ENCODE assay signal across 24 cellular contexts in the genomic region with DNA sequence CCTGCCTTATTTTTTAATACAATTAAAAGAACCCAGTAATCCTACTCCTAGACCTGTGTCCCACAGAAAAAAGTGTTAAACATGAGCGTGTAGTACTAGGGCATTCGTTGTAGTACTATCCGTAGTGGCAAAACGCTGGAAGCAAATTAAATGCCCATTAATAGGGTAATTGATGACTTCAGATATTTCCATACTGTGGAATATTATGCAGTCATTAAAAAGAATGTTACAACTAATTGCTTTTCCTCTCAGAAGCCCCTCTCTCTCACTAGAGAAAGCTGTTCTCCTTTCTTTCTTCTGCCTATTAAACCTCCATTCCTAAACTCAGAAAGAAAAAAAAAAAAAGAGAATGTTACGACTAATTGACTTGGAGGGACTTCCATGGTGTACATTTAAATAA. TPM values are rescaled to one million over a fixed set of nuclear protein-coding genes. Genes with fewer than 3 reads are reported as not detected.
A peak's percentile ranks its signal among the peaks of the same experiment; 100 is the strongest.
DNase-seq lines count a peak whose midpoint lies in the region; ATAC-seq, FAIRE-seq and TF ChIP-seq lines count a peak whose summit lies in the region.
"Had no signal": no experiment of that assay in that cellular context is flagged by ENCODE, and none has a peak within 500 bp of the region (broad histone marks: within the 10 kb centered on the region; RNA-seq: fewer than 3 reads in every experiment).

No MANE protein-coding gene starts in this region.

- H3K4me1 ChIP-seq in HEK293 (ENCODE audit: control insufficient read depth, insufficient read depth, low read length), result peaks cover 11% of the 10 kb centered on the region
- peaks cover 0 to 5% of the 10 kb centered on the region in 2 experiments; a peak in 2 of 5 replicates for H3K4me1 ChIP-seq in K562 (replicated peaks in 1 of 2; ENCODE audit: control insufficient read depth in 2 of 2, insufficient read depth in 2 of 2, low read length in 2 of 2)
- H3K4me1 ChIP-seq in PC-3 (ENCODE audit: insufficient read depth, low read length), result peaks cover 7% of the 10 kb centered on the region
- H3K4me1 ChIP-seq in suprapubic skin, result peaks cover 19% of the 10 kb centered on the region

- H3K4me2 ChIP-seq in K562 (ENCODE audit: insufficient read depth, low read length), result no peak overlapping the region
- no peak overlapping the region for H3K4me2 ChIP-seq in PC-3 (ENCODE audit: low read length)
- H3K4me2 ChIP-seq: GM23338 had no signal

- H3K4me3 ChIP-seq in HEK293 (ENCODE audit: low read depth, low read length), result no peak overlapping the region
- no peak overlapping the region for H3K4me3 ChIP-seq in K562
- no peak overlapping the region for H3K4me3 ChIP-seq in PC-3 (ENCODE audit: low read length)
- no peak overlapping the region for H3K4me3 ChIP-seq in suprapubic skin
- H3K4me3 ChIP-seq: GM23338 had no signal

- peaks cover 0 to 3% of the 10 kb centered on the region in 2 experiments; a peak in 1 of 3 replicates for H3K36me3 ChIP-seq in HEK293 (ENCODE audit: control insufficient read depth in 2 of 2, insufficient read depth in 1 of 2, low read length in 2 of 2)
- H3K36me3 ChIP-seq in K562 (ENCODE audit: control insufficient read depth, insufficient read depth, low read length), result peaks cover 5% of the 10 kb centered on the region; the same call in 1 of the 3 replicates
- no peaks in the 10 kb centered on the region for H3K36me3 ChIP-seq in PC-3 (ENCODE audit: low read depth, low read length)
- H3K36me3 ChIP-seq in suprapubic skin, result no peaks in the 10 kb centered on the region

- 98% methylated on average over 5 of the region's 5 CpGs for WGBS in K562 (ENCODE audit: insufficient coverage, low coverage, missing lambda C conversion rate)
- WGBS in suprapubic skin, result 96% methylated on average over 5 of the region's 5 CpGs

- ATAC-seq in K562 (no peak), PC-3 (no peak)
- no peak for ATAC-seq in activated naive CD4-positive, alpha-beta T cell treated with anti-CD3 and anti-CD28 coated beads, Interleukin-2, amount 50 U/mL, for 72 hours
- ATAC-seq: GM23338 had no signal

- H3K27me3 ChIP-seq in K562 (ENCODE audit: control insufficient read depth in 2 of 2, insufficient read depth in 2 of 2, low read length in 2 of 2) (no peaks in the 10 kb centered on the region), PC-3 (ENCODE audit: low read length) (no peaks in the 10 kb centered on the region), suprapubic skin (no peaks in the 10 kb centered on the region)

- in situ Hi-C loops in K562 (cut with MboI), result no loop called here

- intact Hi-C loops in K562 (cut with micrococcal nuclease) (no loop called here), PC-3 (cut with micrococcal nuclease) (loop anchor here (5.0 kb wide), 1 partner anchor 91 kb away; no protein-coding TSS in a partner anchor)

- TF ChIP-seq EP300 in K562 (IDR thresholded peaks at IDR 0.05; ENCODE audit: low read length), result no peak
- TF ChIP-seq EP300 in suprapubic skin (IDR thresholded peaks at IDR 0.05), result no peak

- H3K79me2 ChIP-seq in K562 (ENCODE audit: control insufficient read depth, insufficient read depth, low read length), result peaks cover 33% of the 10 kb centered on the region
- peaks cover 10% of the 10 kb centered on the region; the same call in 1 of the 2 replicates for H3K79me2 ChIP-seq in PC-3 (ENCODE audit: low read length)

- BruUV-seq in K562 (replicated peaks; lab: Mats Ljungman, UMichigan) (no TSS peak), PC-3 (replicated peaks; lab: Mats Ljungman, UMichigan) (no TSS peak)

- POLR2A ChIA-PET in HEK293 (lab: Yijun Ruan, JAX) (no interaction called here), K562 (lab: Yijun Ruan, JAX) (interaction anchor here (0.8 kb wide), 1 partner anchor 45 kb away, joined by 3 read pairs; no protein-coding TSS in a partner anchor), PC-3 (lab: Charles Lee; ENCODE audit: unreplicated experiment) (no interaction called here)

- H3K9ac ChIP-seq in K562 (ENCODE audit: insufficient read depth in 1 of 2, low read depth in 2 of 2, low read length in 2 of 2) (no peak overlapping the region), PC-3 (ENCODE audit: low read length) (no peak overlapping the region)

- H2AFZ ChIP-seq in K562 (ENCODE audit: low read depth, low read length) (no peak overlapping the region), PC-3 (ENCODE audit: low read length) (no peak overlapping the region)
- H2AFZ ChIP-seq: GM23338 had no signal

- H3K36me3 Mint-ChIP-seq in nephron progenitor cell (ENCODE audit: low read depth), result peaks cover 4% of the 10 kb centered on the region
- peaks cover 8 to 14% of the 10 kb centered on the region in 2 donors for H3K36me3 Mint-ChIP-seq in activated naive CD4-positive, alpha-beta T cell treated with anti-CD3 and anti-CD28 coated beads, Interleukin-2, amount 50 U/mL, for 72 hours

- H3K4me1 Mint-ChIP-seq in nephron progenitor cell, result peaks cover 15% of the 10 kb centered on the region

- no peaks in the 10 kb centered on the region for H3K27me3 Mint-ChIP-seq in nephron progenitor cell (ENCODE audit: low read depth, poor library complexity)
- H3K27me3 Mint-ChIP-seq: CD4-positive, alpha-beta memory T cell had no signal

- no peaks in the 10 kb centered on the region for H3K9me3 Mint-ChIP-seq in nephron progenitor cell
- no peaks in the 10 kb centered on the region for H3K9me3 Mint-ChIP-seq in activated naive CD4-positive, alpha-beta T cell treated with anti-CD3 and anti-CD28 coated beads, Interleukin-2, amount 50 U/mL, for 72 hours
- H3K9me3 Mint-ChIP-seq: CD4-positive, alpha-beta memory T cell; GM23338; HFFc6 had no signal

- FAIRE-seq in K562 (lab: Jason Lieb, UNC), result no peak
- FAIRE-seq: A204.1, GM12892, GM18507, H54, HTR-8/SVneo had no signal

- no peak for TF ChIP-seq POLR2A in K562 (conservative IDR thresholded peaks at IDR 0.05)
- TF ChIP-seq POLR2A in suprapubic skin (IDR thresholded peaks at IDR 0.05), result no peak

- H3K27ac ChIP-seq in HEK293 (ENCODE audit: extremely low read depth, low read depth, low read length), result no peak overlapping the region
- no peak overlapping the region for H3K27ac ChIP-seq in K562 (ENCODE audit: extremely low read depth, low read depth, low read length)
- no peak overlapping the region for H3K27ac ChIP-seq in PC-3 (ENCODE audit: low read length)
- H3K27ac ChIP-seq in suprapubic skin, result no peak overlapping the region
- H3K27ac ChIP-seq: C4-2B had no signal

- no peaks in the 10 kb centered on the region for H3K9me1 ChIP-seq in K562 (ENCODE audit: control insufficient read depth, insufficient read depth, low read length)

- TF ChIP-seq RAD21 in K562 (CRISPR knock-in tag; conservative IDR thresholded peaks at IDR 0.05 in 1 of 2, IDR thresholded peaks at IDR 0.05 in 1 of 2), result no peak

- H3K27ac Mint-ChIP-seq in nephron progenitor cell, result no peak overlapping the region
- H3K27ac Mint-ChIP-seq in activated naive CD4-positive, alpha-beta T cell treated with anti-CD3 and anti-CD28 coated beads, Interleukin-2, amount 50 U/mL, for 72 hours, result no peak overlapping the region
- H3K27ac Mint-ChIP-seq: GM23338, HFFc6 had no signal

- no peak for TF ChIP-seq CTCF in HEK293 (tag by site-specific recombination; IDR thresholded peaks at IDR 0.05)
- no peak for TF ChIP-seq CTCF in K562 (IDR thresholded peaks at IDR 0.05 in 2 of 3, conservative IDR thresholded peaks at IDR 0.05 in 1 of 3; ENCODE audit: insufficient read depth in 2 of 3, low read depth in 1 of 3, low read length in 3 of 3)
- TF ChIP-seq CTCF in nephron progenitor cell (IDR thresholded peaks at IDR 0.05), result no peak
- TF ChIP-seq CTCF in PC-3 (conservative IDR thresholded peaks at IDR 0.05; ENCODE audit: low read depth, low read length), result no peak
- TF ChIP-seq CTCF in suprapubic skin (IDR thresholded peaks at IDR 0.05), result no peak

- DNase-seq in K562 (ENCODE audit: extremely low read depth in 1 of 4, low spot score in 3 of 4) (no peak), nephron progenitor cell (no peak), PC-3 (no peak), suprapubic skin (ENCODE audit: low spot score in 2 of 2) (no peak), Kasumi-1 (lab: John Stamatoyannopoulos, UW) (no peak)
- no peak for DNase-seq in activated naive CD4-positive, alpha-beta T cell treated with anti-CD3 and anti-CD28 coated beads, Interleukin-2, amount 50 U/mL, for 72 hours (ENCODE audit: low spot score in 2 of 2)
- DNase-seq: AML-193; CD4-positive, alpha-beta memory T cell; DMS153; DMS79; GDM1; HCEC 1CT; HFFc6; IMR-90 had no signal

- no peaks in the 10 kb centered on the region for H3F3A ChIP-seq in PC-3 (ENCODE audit: low read length, unreplicated experiment)

- H3K9me3 ChIP-seq in HEK293 (ENCODE audit: control insufficient read depth, insufficient read depth, low read depth, low read length), result no peaks in the 10 kb centered on the region
- no peaks in the 10 kb centered on the region for H3K9me3 ChIP-seq in K562 (replicated peaks; ENCODE audit: control insufficient read depth, insufficient read depth, low read depth, low read length)
- H3K9me3 ChIP-seq in PC-3 (ENCODE audit: low read length), result no peaks in the 10 kb centered on the region
- no peaks in the 10 kb centered on the region for H3K9me3 ChIP-seq in suprapubic skin

- no peaks in the 10 kb centered on the region for H3K9me2 ChIP-seq in PC-3 (replicated peaks; ENCODE audit: low read length)

- CTCF ChIA-PET in HEK293 (lab: Yijun Ruan, JAX), result interaction anchor here (0.8 to 3.6 kb wide), 3 partner anchors 18 to 88 kb away, joined by 3 to 17 read pairs (median 5); no protein-coding TSS in a partner anchor
- CTCF ChIA-PET in K562 (lab: Yijun Ruan, JAX; ENCODE audit: low intra/inter-chr PET ratio), result no interaction called here
- CTCF ChIA-PET in PC-3 (lab: Charles Lee), result no interaction called here

- no peaks in the 10 kb centered on the region for H4K20me1 ChIP-seq in K562 (replicated peaks; ENCODE audit: control insufficient read depth, insufficient read depth, low read length)
- H4K20me1 ChIP-seq in PC-3 (ENCODE audit: low read length), result no peaks in the 10 kb centered on the region

- H3K4me3 Mint-ChIP-seq in nephron progenitor cell, result peak overlapping the region; percentile 41
- H3K4me3 Mint-ChIP-seq: GM23338, HFFc6 had no signal

RNA-seq across cellular contexts. Expression of a gene that starts 2.7 kb away (rescaled TPM):
- total RNA-seq in K562 (2011; cell fraction: chromatin; rRNA removed; ENCODE audit: low replicate concordance), result 109 and 163 TPM in 2 replicates
- 45.7 and 60.0 TPM in 2 replicates for total RNA-seq in K562 (2011; cell fraction: nucleolus; rRNA removed)
- 129 and 205 TPM in 2 replicates for total RNA-seq in K562 (2011; cell fraction: nucleoplasm; rRNA removed)
- total RNA-seq in K562 (2014; rRNA removed), result 33.7 and 36.4 TPM in 2 replicates
- 33.2 and 38.2 TPM in 2 replicates for total RNA-seq in K562 (2014; rRNA removed; fragmentation: Illumina TruSeq; extraction: Trizol)
- total RNA-seq in K562 (2015; rRNA removed; fragmentation: Illumina TruSeq; extraction: Trizol), result 22.8 and 25.1 TPM in 2 replicates
- 26.2 and 29.0 TPM in 2 replicates for total RNA-seq in K562 (2021)
- 58.5 and 72.0 TPM in 2 replicates for polyA plus RNA-seq in K562 (2011; rRNA removed)
- polyA plus RNA-seq in K562 (2011; cell fraction: cytosol; rRNA removed), result 27.8 and 28.2 TPM in 2 replicates
- polyA plus RNA-seq in K562 (2011; cell fraction: nucleus; rRNA removed), result 84.9 and 122 TPM in 2 replicates
- 23.3 and 35.1 TPM in 2 replicates for polyA plus RNA-seq in K562 (2012)
- 38.8 and 50.0 TPM in 2 replicates for polyA plus RNA-seq in K562 (2014; fragmentation: Illumina TruSeq; extraction: Trizol)
- 10 to 100 TPM; 61.3 to 80.7 TPM for polyA plus RNA-seq in K562 (2014; fragmentation: Nextera tagmentation; extraction: Ambion mirVana)
- polyA plus RNA-seq in K562 (2014; rRNA removed), result 34.3 and 38.9 TPM in 2 replicates
- polyA minus RNA-seq in K562 (2011; rRNA and poly(A)+ RNA removed), result 52.7 and 58.9 TPM in 2 replicates
- 17.6 and 28.0 TPM in 2 replicates for polyA minus RNA-seq in K562 (2011; cell fraction: cytosol; rRNA and poly(A)+ RNA removed)
- polyA minus RNA-seq in K562 (2011; cell fraction: nucleus; rRNA and poly(A)+ RNA removed), result 34.3 and 54.1 TPM in 2 replicates
- total RNA-seq in PC-3 (2014; rRNA removed), result 7.5 and 18.7 TPM in 2 replicates
- 10 to 100 TPM; 10.8 to 53.9 (median 21.2) TPM for total RNA-seq in suprapubic skin
- total RNA-seq in activated naive CD4-positive, alpha-beta T cell treated with anti-CD3 and anti-CD28 coated beads, Interleukin-2, amount 50 U/mL, for 72 hours, result 10 to 100 TPM; 13.9 to 27.6 TPM

RNA-seq across cellular contexts. Expression of a gene that starts 2.7 kb away (rescaled TPM):
- 0.28 TPM in 1 of 2 replicates, not detected in the other for total RNA-seq in K562 (2011; cell fraction: chromatin; rRNA removed; ENCODE audit: low replicate concordance)
- 0.50 and 0.53 TPM in 2 replicates for total RNA-seq in K562 (2011; cell fraction: nucleolus; rRNA removed)
- total RNA-seq in K562 (2011; cell fraction: nucleoplasm; rRNA removed), result 0.59 and 1.3 TPM in 2 replicates
- total RNA-seq in K562 (2014; rRNA removed) (0.14 and 0.41 TPM in 2 replicates), K562 (2014; rRNA removed; fragmentation: Illumina TruSeq; extraction: Trizol) (not detected in 2 replicates), K562 (2015; rRNA removed; fragmentation: Illumina TruSeq; extraction: Trizol) (0.18 TPM in 1 of 2 replicates, not detected in the other), K562 (2021) (0.22 TPM in 1 of 2 replicates, not detected in the other), PC-3 (2014; rRNA removed) (0.11 TPM in 1 of 2 replicates, not detected in the other), suprapubic skin (not detected)
- polyA plus RNA-seq in K562 (2011; rRNA removed) (not detected in 2 replicates), K562 (2014; fragmentation: Illumina TruSeq; extraction: Trizol) (not detected in 2 replicates), K562 (2014; fragmentation: Nextera tagmentation; extraction: Ambion mirVana) (under 1 TPM in 1 of 2 experiments, not detected in 1; 0.04 TPM), K562 (2014; rRNA removed) (not detected in 2 replicates)
- not detected in 2 replicates for polyA plus RNA-seq in K562 (2011; cell fraction: cytosol; rRNA removed)
- polyA plus RNA-seq in K562 (2011; cell fraction: nucleus; rRNA removed), result 0.11 and 0.17 TPM in 2 replicates
- polyA plus RNA-seq in K562 (2012), result not detected in 2 replicates
- 0.35 TPM in 1 of 2 replicates, not detected in the other for polyA minus RNA-seq in K562 (2011; rRNA and poly(A)+ RNA removed)
- not detected in 2 replicates for polyA minus RNA-seq in K562 (2011; cell fraction: cytosol; rRNA and poly(A)+ RNA removed)
- 0.40 and 0.78 TPM in 2 replicates for polyA minus RNA-seq in K562 (2011; cell fraction: nucleus; rRNA and poly(A)+ RNA removed)
- total RNA-seq in activated naive CD4-positive, alpha-beta T cell treated with anti-CD3 and anti-CD28 coated beads, Interleukin-2, amount 50 U/mL, for 72 hours, result under 1 TPM; 0.27 to 0.68 TPM
- total RNA-seq: Daoy, GM23338, HFFc6, IMR-90 had no signal
- polyA plus RNA-seq: BJ; CD4-positive, alpha-beta memory T cell; GM23338; IMR-90 had no signal

RNA-seq across cellular contexts. Expression of a gene that starts 34.2 kb away (rescaled TPM):
- total RNA-seq in K562 (2011; cell fraction: chromatin; rRNA removed; ENCODE audit: low replicate concordance), result not detected in 2 replicates
- not detected in 2 replicates for total RNA-seq in K562 (2011; cell fraction: nucleolus; rRNA removed)
- total RNA-seq in K562 (2011; cell fraction: nucleoplasm; rRNA removed), result not detected in 2 replicates
- total RNA-seq in K562 (2014; rRNA removed), result not detected in 2 replicates
- total RNA-seq in K562 (2014; rRNA removed; fragmentation: Illumina TruSeq; extraction: Trizol), result not detected in 2 replicates
- total RNA-seq in K562 (2015; rRNA removed; fragmentation: Illumina TruSeq; extraction: Trizol), result not detected in 2 replicates
- not detected in 2 replicates for total RNA-seq in K562 (2021)
- not detected in 2 replicates for polyA plus RNA-seq in K562 (2011; rRNA removed)
- polyA plus RNA-seq in K562 (2011; cell fraction: cytosol; rRNA removed), result not detected in 2 replicates
- not detected in 2 replicates for polyA plus RNA-seq in K562 (2011; cell fraction: nucleus; rRNA removed)
- polyA plus RNA-seq in K562 (2012), result not detected in 2 replicates
- not detected in 2 replicates for polyA plus RNA-seq in K562 (2014; fragmentation: Illumina TruSeq; extraction: Trizol)
- not detected for polyA plus RNA-seq in K562 (2014; fragmentation: Nextera tagmentation; extraction: Ambion mirVana)
- not detected in 2 replicates for polyA plus RNA-seq in K562 (2014; rRNA removed)
- polyA minus RNA-seq in K562 (2011; rRNA and poly(A)+ RNA removed), result not detected in 2 replicates
- polyA minus RNA-seq in K562 (2011; cell fraction: cytosol; rRNA and poly(A)+ RNA removed), result not detected in 2 replicates
- not detected in 2 replicates for polyA minus RNA-seq in K562 (2011; cell fraction: nucleus; rRNA and poly(A)+ RNA removed)
- total RNA-seq in PC-3 (2014; rRNA removed), result 0.11 TPM in 1 of 2 replicates, not detected in the other
- under 1 TPM in 1 of 4 donors, not detected in 3; 0.80 TPM for total RNA-seq in suprapubic skin
- total RNA-seq in activated naive CD4-positive, alpha-beta T cell treated with anti-CD3 and anti-CD28 coated beads, Interleukin-2, amount 50 U/mL, for 72 hours, result 1 to 10 TPM in 1 of 2 donors, not detected in 1; 1.1 TPM
- total RNA-seq: CD4-positive, alpha-beta memory T cell; Daoy; GM23338; HFFc6; IMR-90 had no signal
- polyA plus RNA-seq: BJ; CD4-positive, alpha-beta memory T cell; IMR-90 had no signal
